8 cellular contexts compared by ENCODE assay signal in genomic region chr11:36149538-36150242, GRCh38.
A peak's percentile ranks its signal among the peaks of the same experiment; 100 is the strongest.
DNase-seq lines count a peak whose midpoint lies in the region; ATAC-seq, FAIRE-seq and TF ChIP-seq lines count a peak whose summit lies in the region.

No MANE protein-coding gene starts in this region.

- H3K9me3 ChIP-seq in astrocyte (ENCODE audit: insufficient read depth, low read depth, low read length): no peaks in the 10 kb centered on the region

- no peak overlapping the region for H3K4me3 ChIP-seq in astrocyte (ENCODE audit: insufficient read depth, low read depth, low read length)

- peak overlapping the region; percentile 57 for H3K4me2 ChIP-seq in astrocyte (ENCODE audit: low read length)

- no peaks in the 10 kb centered on the region for H3K9me3 Mint-ChIP-seq in astrocyte (ENCODE audit: unreplicated experiment)

- peak overlapping the region; percentile 68 for H3K4me3 Mint-ChIP-seq in astrocyte (ENCODE audit: unreplicated experiment)

- H3K27me3 ChIP-seq in astrocyte (ENCODE audit: insufficient read depth, low read length): no peaks in the 10 kb centered on the region

- no peaks in the 10 kb centered on the region for H3K27me3 Mint-ChIP-seq in astrocyte (ENCODE audit: low read depth, unreplicated experiment)

- no peaks in the 10 kb centered on the region for H4K20me1 ChIP-seq in astrocyte (ENCODE audit: insufficient read depth, low read length)

- H3K36me3 Mint-ChIP-seq in astrocyte (ENCODE audit: low read depth, unreplicated experiment): no peaks in the 10 kb centered on the region

- no peaks in the 10 kb centered on the region for H3K79me2 ChIP-seq in astrocyte (ENCODE audit: insufficient read depth, low read length)

- H3K27ac ChIP-seq in astrocyte (ENCODE audit: low read depth, low read length): peak overlapping the region; percentile 75

- no peak overlapping the region for H2AFZ ChIP-seq in astrocyte (ENCODE audit: low read depth, low read length)

- H3K4me1 Mint-ChIP-seq in astrocyte (ENCODE audit: low read depth, unreplicated experiment): peaks cover 40% of the 10 kb centered on the region

- FAIRE-seq in astrocyte (lab: Jason Lieb, UNC): peak; percentile 100

- peak overlapping the region; percentile 39 for H3K9ac ChIP-seq in astrocyte (ENCODE audit: low read length)

- ATAC-seq in GM19351 (IDR thresholded peaks at IDR 0.05; ENCODE audit: unreplicated experiment): peak; percentile 84
- ATAC-seq in HG03378 (IDR thresholded peaks at IDR 0.05; ENCODE audit: unreplicated experiment): peak; percentile 95

- no peaks in the 10 kb centered on the region for H3K36me3 ChIP-seq in astrocyte (ENCODE audit: insufficient read depth, low read length)

- peaks cover 18% of the 10 kb centered on the region for H3K4me1 ChIP-seq in astrocyte (ENCODE audit: insufficient read depth, low read length)

- H3K27ac Mint-ChIP-seq in astrocyte (ENCODE audit: unreplicated experiment): peak overlapping the region; percentile 91

- peak; percentile 51 for TF ChIP-seq CTCF in astrocyte (IDR thresholded peaks at IDR 0.05; ENCODE audit: insufficient read depth, low read depth, low read length)

- DNase-seq in EL: peak; percentile 100
- peak; percentile 94 for DNase-seq in OCI-M1 (lab: John Stamatoyannopoulos, UW)
- DNase-seq in astrocyte (ENCODE audit: low read depth): peak; percentile 98
- DNase-seq in iPS-NIHi11 (ENCODE audit: low spot score): peak; percentile 81
- DNase-seq in stimulated activated CD4-positive, alpha-beta T cell treated with anti-CD3 and anti-CD28 coated beads, Interleukin-4, amount 100 ng/mL, for 4 hours: peak; percentile 14 to 15
- no peak for DNase-seq in NCI-H345 treated with DMSO at 0.1 percent for 48 hours (lab: John Stamatoyannopoulos, UW; ENCODE audit: unreplicated experiment)
